8 cellular contexts compared by ENCODE assay signal in genomic region chr9:93064392-93065124, GRCh38. TPM values are rescaled to one million over a fixed set of nuclear protein-coding genes. Genes with fewer than 3 reads are reported as not detected.
DNase-seq lines count a peak whose midpoint lies in the region; ATAC-seq lines count a peak whose summit lies in the region.

No MANE protein-coding gene starts in this region.

- intact Hi-C loops in left colon (cut with DNase I, micrococcal nuclease) = no loop called here

- ATAC-seq in GM18861 (IDR thresholded peaks at IDR 0.05; ENCODE audit: unreplicated experiment) (peak; percentile 89), HG02884 (IDR thresholded peaks at IDR 0.05; ENCODE audit: unreplicated experiment) (peak; percentile 91), left colon (peak; percentile 53)

- DNase-seq in NCI-H524 (lab: John Stamatoyannopoulos, UW) (peak; percentile 70 to 88), left colon (peak; percentile 56 to 70), NCI-H774 (lab: John Stamatoyannopoulos, UW) (no peak), iPS-NIHi11 (ENCODE audit: low spot score) (no peak)
- DNase-seq in activated CD8-positive, alpha-beta memory T cell treated with anti-CD3 and anti-CD28 coated beads, Interleukin-2, amount 50 U/mL, for 24 hours (ENCODE audit: extremely low read depth) = peak; percentile 82
- peak; percentile 78 to 93 for DNase-seq in stimulated activated CD8-positive, alpha-beta memory T cell treated with anti-CD3 and anti-CD28 coated beads, Interleukin-7, amount 100 ng/mL, for 48 hours (ENCODE audit: extremely low read depth in 1 of 2, low read depth in 1 of 2)

RNA-seq across cellular contexts. Expression of gene SUSD3, which starts 6.1 kb away (rescaled TPM):
- total RNA-seq in left colon = 1 to 10 TPM in 1 of 2 donors, under 1 TPM in 1; 0.95 to 2.0 TPM

RNA-seq across cellular contexts. Expression of gene CARD19, which starts 31.5 kb away (rescaled TPM):
- total RNA-seq in left colon = 10 to 100 TPM; 41.5 to 62.2 TPM

Comparison
In these comparisons a context has a peak if more than half of its experiments do, and no peak if none do; other contexts are left out.
1. DNase-seq: peak in NCI-H524 (2 of 2), activated CD8-positive, alpha-beta memory T cell treated with anti-CD3 and anti-CD28 coated beads, Interleukin-2, amount 50 U/mL, for 24 hours (single experiment), left colon (2 of 2) and stimulated activated CD8-positive, alpha-beta memory T cell treated with anti-CD3 and anti-CD28 coated beads, Interleukin-7, amount 100 ng/mL, for 48 hours (2 of 2); none in NCI-H774 (single experiment) and iPS-NIHi11 (single experiment).
2. Peak in every context shown above with its lines, with median percentiles within 50 percentile points of each other: ATAC-seq.